Comparison of ENCODE assay signal across 22 cellular contexts in the genomic region with DNA sequence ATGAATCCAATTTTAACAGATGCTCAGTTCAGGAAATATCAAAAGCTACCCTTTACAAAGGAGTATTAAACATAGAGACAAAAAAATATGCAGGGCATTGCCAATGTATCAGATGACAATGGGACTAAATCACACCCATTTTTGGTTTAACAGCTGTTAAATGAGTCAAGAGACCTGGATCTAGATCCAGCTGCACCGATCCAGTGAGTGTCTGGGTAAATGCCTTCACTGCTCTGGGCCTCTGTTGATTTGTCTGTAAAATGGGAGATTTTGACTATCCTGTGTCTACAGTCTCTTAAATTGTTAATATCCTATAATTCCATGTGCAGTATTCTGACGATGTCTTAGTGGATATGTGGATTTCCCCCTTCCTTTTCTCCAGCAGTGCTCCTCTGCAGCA. TPM values are rescaled to one million over a fixed set of nuclear protein-coding genes. Genes with fewer than 3 reads are reported as not detected.
"Had no signal": no experiment of that assay in that cellular context is flagged by ENCODE, and none has a peak within 500 bp of the region (broad histone marks: within the 10 kb centered on the region; RNA-seq: fewer than 3 reads in every experiment).

No MANE protein-coding gene starts in this region.

- DNase-seq: activated CD4-positive, alpha-beta memory T cell treated with anti-CD3 and anti-CD28 coated beads, Interleukin-2, amount 10 ng/mL, durations not matched to agents 7 days and 5 days; activated CD4-positive, alpha-beta T cell treated with anti-CD3 and anti-CD28 coated beads for 48 hours; activated CD4-positive, CD25-positive, alpha-beta regulatory T cell; activated CD8-positive, alpha-beta memory T cell treated with anti-CD3 and anti-CD28 coated beads, Interleukin-2, amount 10 ng/mL, durations not matched to agents 7 days and 5 days; dermis blood vessel endothelial cell; effector memory CD8-positive, alpha-beta T cell; foreskin melanocyte; hypothalamus; kidney; left lung; occipital lobe; stimulated activated naive CD8-positive, alpha-beta T cell treated with anti-CD3 and anti-CD28 coated beads, Interleukin-15, Interleukin-2, amounts not matched to agents 100 U/mL and 50 U/mL, for 24 hours; substantia nigra; T-cell; T-helper 9 cell had no signal

- H3K36me3 Mint-ChIP-seq: activated CD8-positive, alpha-beta memory T cell treated with anti-CD3 and anti-CD28 coated beads, Interleukin-2, amount 10 ng/mL, durations not matched to agents 7 days and 5 days; activated naive CD8-positive, alpha-beta T cell; T-cell had no signal

- ATAC-seq: activated CD8-positive, alpha-beta memory T cell treated with anti-CD3 and anti-CD28 coated beads, Interleukin-2, amount 10 ng/mL, durations not matched to agents 7 days and 5 days; effector memory CD8-positive, alpha-beta T cell; left lung; stimulated activated naive CD8-positive, alpha-beta T cell treated with anti-CD3 and anti-CD28 coated beads, Interleukin-15, Interleukin-2, amounts not matched to agents 100 U/mL and 50 U/mL, for 24 hours; T-cell had no signal

- FAIRE-seq: kidney had no signal

- H3K27me3 Mint-ChIP-seq: progenitor cell of endocrine pancreas had no signal

- H3K27me3 ChIP-seq: tibial nerve had no signal

- H3K9me3 ChIP-seq: left lung, tibial nerve had no signal

- H3K4me3 Mint-ChIP-seq: activated CD4-positive, alpha-beta memory T cell treated with anti-CD3 and anti-CD28 coated beads, Interleukin-2, amount 10 ng/mL, durations not matched to agents 7 days and 5 days; activated CD8-positive, alpha-beta memory T cell treated with anti-CD3 and anti-CD28 coated beads, Interleukin-2, amount 10 ng/mL, durations not matched to agents 7 days and 5 days; activated naive CD8-positive, alpha-beta T cell; effector memory CD8-positive, alpha-beta T cell; T-cell had no signal

- H3K27ac ChIP-seq: cardiac muscle cell had no signal

- H3K9me3 Mint-ChIP-seq: activated CD4-positive, alpha-beta memory T cell treated with anti-CD3 and anti-CD28 coated beads, Interleukin-2, amount 10 ng/mL, durations not matched to agents 7 days and 5 days; effector memory CD8-positive, alpha-beta T cell; T-cell had no signal

- H3K27ac Mint-ChIP-seq: activated CD4-positive, alpha-beta memory T cell treated with anti-CD3 and anti-CD28 coated beads, Interleukin-2, amount 10 ng/mL, durations not matched to agents 7 days and 5 days; activated CD8-positive, alpha-beta memory T cell treated with anti-CD3 and anti-CD28 coated beads, Interleukin-2, amount 10 ng/mL, durations not matched to agents 7 days and 5 days; activated naive CD8-positive, alpha-beta T cell; effector memory CD8-positive, alpha-beta T cell; progenitor cell of endocrine pancreas had no signal

- H3K36me3 ChIP-seq: cardiac muscle cell, tibial nerve had no signal

- H3K4me1 Mint-ChIP-seq: activated CD8-positive, alpha-beta memory T cell treated with anti-CD3 and anti-CD28 coated beads, Interleukin-2, amount 10 ng/mL, durations not matched to agents 7 days and 5 days had no signal

- H3K4me3 ChIP-seq: cardiac muscle cell, left lung, tibial nerve had no signal

RNA-seq across cellular contexts. Expression of gene KRT23, which starts 16.4 kb away (rescaled TPM):
- total RNA-seq: activated CD4-positive, alpha-beta memory T cell treated with anti-CD3 and anti-CD28 coated beads, Interleukin-2, amount 10 ng/mL, durations not matched to agents 7 days and 5 days; activated CD8-positive, alpha-beta memory T cell treated with anti-CD3 and anti-CD28 coated beads, Interleukin-2, amount 10 ng/mL, durations not matched to agents 7 days and 5 days; cardiac muscle cell; T-cell; tibial nerve had no signal
- polyA plus RNA-seq: cardiac muscle cell had no signal

RNA-seq across cellular contexts. Expression of gene KRT20, which starts 36.0 kb away (rescaled TPM):
- total RNA-seq: activated CD4-positive, alpha-beta memory T cell treated with anti-CD3 and anti-CD28 coated beads, Interleukin-2, amount 10 ng/mL, durations not matched to agents 7 days and 5 days; activated CD8-positive, alpha-beta memory T cell treated with anti-CD3 and anti-CD28 coated beads, Interleukin-2, amount 10 ng/mL, durations not matched to agents 7 days and 5 days; cardiac muscle cell; dermis blood vessel endothelial cell; kidney; left lung; lung microvascular endothelial cell; occipital lobe; progenitor cell of endocrine pancreas; skeletal muscle tissue; tibial nerve had no signal
- polyA plus RNA-seq: cardiac muscle cell, neural cell had no signal

RNA-seq across cellular contexts. Expression of gene KRT39, which starts 45.7 kb away (rescaled TPM):
- total RNA-seq: activated CD4-positive, alpha-beta memory T cell treated with anti-CD3 and anti-CD28 coated beads, Interleukin-2, amount 10 ng/mL, durations not matched to agents 7 days and 5 days; activated CD8-positive, alpha-beta memory T cell treated with anti-CD3 and anti-CD28 coated beads, Interleukin-2, amount 10 ng/mL, durations not matched to agents 7 days and 5 days; cardiac muscle cell; dermis blood vessel endothelial cell; kidney; lung microvascular endothelial cell; occipital lobe; progenitor cell of endocrine pancreas; T-cell; tibial nerve had no signal
- polyA plus RNA-seq: cardiac muscle cell, neural cell had no signal

RNA-seq across cellular contexts. Expression of gene KRT12, which starts 54.0 kb away (rescaled TPM):
- total RNA-seq: activated CD4-positive, alpha-beta memory T cell treated with anti-CD3 and anti-CD28 coated beads, Interleukin-2, amount 10 ng/mL, durations not matched to agents 7 days and 5 days; activated CD8-positive, alpha-beta memory T cell treated with anti-CD3 and anti-CD28 coated beads, Interleukin-2, amount 10 ng/mL, durations not matched to agents 7 days and 5 days; cardiac muscle cell; dermis blood vessel endothelial cell; kidney; left lung; lung microvascular endothelial cell; occipital lobe; progenitor cell of endocrine pancreas; skeletal muscle tissue; tibial nerve had no signal
- polyA plus RNA-seq: cardiac muscle cell, neural cell had no signal
